ENCODE assay signal across 1 cellular context in genomic region chr22:23424031-23424430, GRCh38.
TF ChIP-seq lines count a peak whose summit lies in the region.

No MANE protein-coding gene starts in this region.

TF ChIP-seq in HepG2, 621 proteins besides CTCF, POLR2A, EP300 and RAD21 (continued from another document):
- TF ChIP-seq, protein P1, sequence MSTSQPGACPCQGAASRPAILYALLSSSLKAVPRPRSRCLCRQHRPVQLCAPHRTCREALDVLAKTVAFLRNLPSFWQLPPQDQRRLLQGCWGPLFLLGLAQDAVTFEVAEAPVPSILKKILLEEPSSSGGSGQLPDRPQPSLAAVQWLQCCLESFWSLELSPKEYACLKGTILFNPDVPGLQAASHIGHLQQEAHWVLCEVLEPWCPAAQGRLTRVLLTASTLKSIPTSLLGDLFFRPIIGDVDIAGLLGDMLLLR (CRISPR knock-in tag; IDR thresholded peaks at IDR 0.05) = no peak
- TF ChIP-seq POLR2AphosphoS2 (IDR thresholded peaks at IDR 0.05; ENCODE audit: low read depth, low read length) = no peak
- no peak for TF ChIP-seq CEBPB (IDR thresholded peaks at IDR 0.05; ENCODE audit: borderline replicate concordance, low read depth, low read length)
- TF ChIP-seq BRD4 (CRISPR knock-in tag; IDR thresholded peaks at IDR 0.05) = no peak
- TF ChIP-seq KDM2A (CRISPR knock-in tag; IDR thresholded peaks at IDR 0.05; ENCODE audit: borderline replicate concordance, low read depth) = no peak
- no peak for TF ChIP-seq ZNF329 (CRISPR knock-in tag; IDR thresholded peaks at IDR 0.05; ENCODE audit: low read depth)
- no peak for TF ChIP-seq ZBTB37 (CRISPR knock-in tag; IDR thresholded peaks at IDR 0.05)
- no peak for TF ChIP-seq MIXL1 (CRISPR knock-in tag; IDR thresholded peaks at IDR 0.05)
